ENCODE assay signal across 16 cellular contexts in the genomic region with DNA sequence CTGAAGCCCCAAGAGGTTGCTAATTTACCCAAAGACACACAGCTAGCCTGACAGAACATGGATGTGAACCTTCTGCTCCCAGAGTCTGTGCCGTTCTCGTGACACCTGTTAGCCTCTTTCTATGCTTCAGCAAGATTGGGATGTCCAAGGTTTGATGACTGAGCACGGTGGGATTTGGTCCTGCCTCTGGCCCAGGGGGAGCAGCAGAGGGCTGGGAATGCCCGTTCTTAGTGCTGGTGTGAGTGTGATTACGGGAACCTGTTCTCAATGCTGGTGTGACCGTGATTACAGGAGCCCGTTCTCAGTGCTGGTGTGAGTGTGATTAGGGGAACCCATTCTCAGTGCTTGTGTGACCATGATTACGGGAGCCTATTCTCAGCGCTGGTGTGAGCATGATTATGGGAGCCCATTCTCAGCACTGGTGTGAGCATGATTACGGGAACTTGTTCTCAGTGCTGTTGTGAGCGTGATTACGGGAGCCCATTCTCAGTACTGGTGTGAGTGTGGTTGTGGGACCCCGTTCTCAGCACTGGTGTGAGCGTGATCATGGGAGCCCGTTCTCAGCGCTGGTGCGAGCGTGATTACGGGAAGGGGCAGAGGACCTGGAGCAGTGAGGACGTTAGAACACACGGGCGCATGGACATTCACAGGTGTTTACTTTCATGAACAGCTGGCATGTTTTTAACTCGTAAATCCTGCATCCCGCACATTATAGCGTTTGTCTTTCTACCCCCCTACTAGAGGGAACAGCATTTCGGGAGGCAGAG.
"Had no signal": no experiment of that assay in that cellular context is flagged by ENCODE, and none has a peak within 500 bp of the region (broad histone marks: within the 10 kb centered on the region; RNA-seq: fewer than 3 reads in every experiment).

No MANE protein-coding gene starts in this region.

- H3K4me3 ChIP-seq: dorsolateral prefrontal cortex, esophagus squamous epithelium, left ventricle myocardium inferior, prostate gland, upper lobe of right lung had no signal

- ATAC-seq: SK-N-SH treated with all-trans-retinoic acid at 6 μM for 48 hours, upper lobe of right lung had no signal

- H3K36me3 ChIP-seq: esophagus squamous epithelium, left ventricle myocardium inferior, prostate gland, upper lobe of right lung had no signal

- DNase-seq: activated B cell treated with CpG ODN at 0.5 μM for 24 hours; activated CD4-positive, alpha-beta T cell treated with anti-CD3 and anti-CD28 coated beads, Interleukin-2, amount 10 ng/mL, durations not matched to agents 24 days and 14 days; activated effector memory CD4-positive, alpha-beta T cell treated with Interleukin-2 at 50 U/mL for 16 hours; activated T-cell treated with anti-CD3 and anti-CD28 coated beads, Interleukin-2, amount 50 U/mL, for 1 hour; anterior cingulate cortex; cerebellar nuclear complex; dorsolateral prefrontal cortex; esophagus squamous epithelium; foreskin fibroblast; left ventricle myocardium inferior; mesenchymal stem cell; stimulated activated CD4-positive, alpha-beta T cell treated with anti-CD3 and anti-CD28 coated beads, Interleukin-2, amount 100 ng/mL, for 48 hours; stimulated activated naive CD4-positive, alpha-beta T cell treated with Interleukin-2 at 50 U/mL for 16 hours; upper lobe of right lung had no signal

- H3K27ac ChIP-seq: dorsolateral prefrontal cortex, esophagus squamous epithelium, left ventricle myocardium inferior, prostate gland, upper lobe of right lung had no signal

- H3K9me3 ChIP-seq: esophagus squamous epithelium, left ventricle myocardium inferior, prostate gland, upper lobe of right lung had no signal

- H3K4me1 ChIP-seq: esophagus squamous epithelium, left ventricle myocardium inferior, prostate gland, upper lobe of right lung had no signal
